In genomic region chr3:54122046-54122801, GRCh38 we compare ENCODE assay signal across 8 cellular contexts. TPM values are rescaled to one million over a fixed set of nuclear protein-coding genes. Genes with fewer than 3 reads are reported as not detected.
DNase-seq lines count a peak whose midpoint lies in the region; ATAC-seq and TF ChIP-seq lines count a peak whose summit lies in the region.
"Had no signal": no experiment of that assay in that cellular context is flagged by ENCODE, and none has a peak within 500 bp of the region (broad histone marks: within the 10 kb centered on the region; RNA-seq: fewer than 3 reads in every experiment).

Gene CACNA2D3 (plus strand): TSS chr3:54122552.

- H2AFZ ChIP-seq in GM23338, result peak within 1 kb of the TSS; percentile 96

- H3K27ac Mint-ChIP-seq in GM23338 (no peak within 1 kb of the TSS), neural crest cell (ENCODE audit: unreplicated experiment) (no peak within 1 kb of the TSS)
- no peak within 1 kb of the TSS for H3K27ac Mint-ChIP-seq in activated CD8-positive, alpha-beta T cell treated with anti-CD3 and anti-CD28 coated beads, Interleukin-2, amount 10 ng/mL, durations not matched to agents 7 days and 5 days

- peak; percentile 55 for ATAC-seq in GM23338
- no peak for ATAC-seq in activated CD8-positive, alpha-beta T cell treated with anti-CD3 and anti-CD28 coated beads, Interleukin-2, amount 10 ng/mL, durations not matched to agents 7 days and 5 days
- no peak for ATAC-seq in HG02623 (IDR thresholded peaks at IDR 0.05; ENCODE audit: unreplicated experiment)

- intact Hi-C loops in esophagus squamous epithelium (cut with DNase I), result no loop called here

- H3K27me3 ChIP-seq in GM23338 (ENCODE audit: insufficient read depth) (peaks cover 71% of the 10 kb centered on the region), esophagus squamous epithelium (peaks cover 0 to 75% (median 0%) of the 10 kb centered on the region in 4 donors)

- peak; percentile 59 for DNase-seq in GM23338 (ENCODE audit: low spot score)
- peak; percentile 55 for DNase-seq in NCI-H748 treated with DMSO at 0.1 percent for 48 hours (lab: John Stamatoyannopoulos, UW)
- DNase-seq in esophagus squamous epithelium (lab: John Stamatoyannopoulos, UW), result no peak
- DNase-seq in neural crest cell (ENCODE audit: low read depth, low spot score), result peak; percentile 13
- DNase-seq in activated CD8-positive, alpha-beta T cell treated with anti-CD3 and anti-CD28 coated beads, Interleukin-2, amount 10 ng/mL, durations not matched to agents 7 days and 5 days, result no peak
- DNase-seq in activated CD4-positive, CD25-positive, alpha-beta regulatory T cell treated with anti-CD3 and anti-CD28 coated beads, Interleukin-2, amount 50 U/mL, for 72 hours, result no peak

- H4K20me1 ChIP-seq in GM23338 (replicated peaks; ENCODE audit: insufficient read depth), result no peaks in the 10 kb centered on the region

- peak within 1 kb of the TSS; percentile 78 for H3K4me3 ChIP-seq in GM23338
- peak within 1 kb of the TSS; percentile 50 to 81 (median 74) for H3K4me3 ChIP-seq in esophagus squamous epithelium
- H3K4me3 ChIP-seq: SK-N-MC had no signal

- POLR2A ChIA-PET in activated CD8-positive, alpha-beta T cell treated with anti-CD3 and anti-CD28 coated beads, Interleukin-2, amount 10 ng/mL, durations not matched to agents 7 days and 5 days (lab: Charles Lee), result no interaction called here

- no peaks in the 10 kb centered on the region for H3K9me2 ChIP-seq in GM23338 (ENCODE audit: insufficient read depth)

- H3K4me3 Mint-ChIP-seq in GM23338 (peak within 1 kb of the TSS; percentile 81), neural crest cell (peak within 1 kb of the TSS; percentile 82)
- no peak within 1 kb of the TSS for H3K4me3 Mint-ChIP-seq in activated CD8-positive, alpha-beta T cell treated with anti-CD3 and anti-CD28 coated beads, Interleukin-2, amount 10 ng/mL, durations not matched to agents 7 days and 5 days

- no CpG with 5 or more reads among the region's 109 CpGs for WGBS in esophagus squamous epithelium, 2 donors

- TF ChIP-seq CTCF in GM23338 (conservative IDR thresholded peaks at IDR 0.05; ENCODE audit: low read depth in 2 of 2) (no peak), esophagus squamous epithelium (IDR thresholded peaks at IDR 0.05) (no peak), neural crest cell (conservative IDR thresholded peaks at IDR 0.05) (no peak)

- H3F3A ChIP-seq in GM23338 (replicated peaks; ENCODE audit: low read depth), result 0 out of 2 replicates have a peak, but pooled peaks cover 8% of the 10 kb centered on the region

- H3K27ac ChIP-seq in GM23338 (ENCODE audit: low read depth) (no peak within 1 kb of the TSS), esophagus squamous epithelium (peak within 1 kb of the TSS; percentile 34 to 81 (median 62))
- H3K27ac ChIP-seq: SK-N-MC had no signal

- CTCF ChIA-PET in activated CD8-positive, alpha-beta T cell treated with anti-CD3 and anti-CD28 coated beads, Interleukin-2, amount 10 ng/mL, durations not matched to agents 7 days and 5 days (lab: Charles Lee), result no interaction called here

- no peaks in the 10 kb centered on the region for H3K79me2 ChIP-seq in GM23338 (replicated peaks; ENCODE audit: insufficient read depth)

- no peaks in the 10 kb centered on the region; the same call in 2 of the 3 replicates for H3K36me3 Mint-ChIP-seq in GM23338 (ENCODE audit: low read depth)
- H3K36me3 Mint-ChIP-seq in neural crest cell (ENCODE audit: low read depth), result no peaks in the 10 kb centered on the region
- no peaks in the 10 kb centered on the region for H3K36me3 Mint-ChIP-seq in activated CD8-positive, alpha-beta T cell treated with anti-CD3 and anti-CD28 coated beads, Interleukin-2, amount 10 ng/mL, durations not matched to agents 7 days and 5 days (ENCODE audit: low read depth)

- H3K9me3 ChIP-seq in esophagus squamous epithelium, result no peaks in the 10 kb centered on the region

- H3K4me1 Mint-ChIP-seq in GM23338, result peaks cover 29% of the 10 kb centered on the region
- peaks cover 10% of the 10 kb centered on the region for H3K4me1 Mint-ChIP-seq in neural crest cell
- H3K4me1 Mint-ChIP-seq in activated CD8-positive, alpha-beta T cell treated with anti-CD3 and anti-CD28 coated beads, Interleukin-2, amount 10 ng/mL, durations not matched to agents 7 days and 5 days (ENCODE audit: low read depth), result peaks cover 5% of the 10 kb centered on the region

- peak within 1 kb of the TSS; percentile 96 for H3K4me2 ChIP-seq in GM23338

- peak in 1 of 4 donors; percentile 14 for TF ChIP-seq POLR2A in esophagus squamous epithelium (IDR thresholded peaks at IDR 0.05)

- peaks cover 35% of the 10 kb centered on the region for H3K27me3 Mint-ChIP-seq in GM23338 (ENCODE audit: insufficient read depth, low read depth, poor library complexity)
- H3K27me3 Mint-ChIP-seq in neural crest cell (ENCODE audit: low read depth), result peaks cover 89% of the 10 kb centered on the region
- peaks cover 46% of the 10 kb centered on the region for H3K27me3 Mint-ChIP-seq in activated CD8-positive, alpha-beta T cell treated with anti-CD3 and anti-CD28 coated beads, Interleukin-2, amount 10 ng/mL, durations not matched to agents 7 days and 5 days (ENCODE audit: low read depth)

- H3K36me3 ChIP-seq in GM23338 (ENCODE audit: insufficient read depth) (no peaks in the 10 kb centered on the region), esophagus squamous epithelium (no peaks in the 10 kb centered on the region)

- H3K9me3 Mint-ChIP-seq in GM23338 (peaks cover 4% of the 10 kb centered on the region; the same call in 1 of the 3 replicates), neural crest cell (no peaks in the 10 kb centered on the region)
- H3K9me3 Mint-ChIP-seq in activated CD8-positive, alpha-beta T cell treated with anti-CD3 and anti-CD28 coated beads, Interleukin-2, amount 10 ng/mL, durations not matched to agents 7 days and 5 days (ENCODE audit: insufficient read depth), result no peaks in the 10 kb centered on the region

- H3K4me1 ChIP-seq in GM23338 (ENCODE audit: insufficient read depth), result peaks cover 36% of the 10 kb centered on the region
- peaks cover 14 to 37% (median 19%) of the 10 kb centered on the region in 3 donors for H3K4me1 ChIP-seq in esophagus squamous epithelium

TF ChIP-seq in GM23338, 12 proteins besides CTCF, POLR2A, EP300 and RAD21 (continues in another document):
- no peak for TF ChIP-seq ZNF114 (CRISPR knock-in tag; IDR thresholded peaks at IDR 0.05)
- no peak for TF ChIP-seq POLR2AphosphoS5 (IDR thresholded peaks at IDR 0.05; ENCODE audit: low read depth)

RNA-seq across cellular contexts. Expression of gene CACNA2D3, which starts in this region (rescaled TPM):
- 2.3 and 3.7 TPM in 2 replicates for total RNA-seq in GM23338 (2014; rRNA removed; shearing (Covaris generic))
- polyA plus RNA-seq in GM23338 (2016; fragmentation: Nextera tagmentation; extraction: Ambion mirVana), result 2.1 and 2.2 TPM in 2 replicates
- total RNA-seq in esophagus squamous epithelium, result 1 to 10 TPM; 1.2 to 7.1 (median 5.1) TPM
- 0.34 and 0.82 TPM in 2 replicates for total RNA-seq in neural crest cell
- not detected for total RNA-seq in activated CD8-positive, alpha-beta T cell treated with anti-CD3 and anti-CD28 coated beads, Interleukin-2, amount 10 ng/mL, durations not matched to agents 7 days and 5 days

Comparison
In these comparisons a context has a peak if more than half of its experiments do, and no peak if none do; other contexts are left out.
1. Peak in DNase-seq in neural crest cell; RNA of the gene not detected or under 1 TPM.
2. DNase-seq: peak in GM23338 (single experiment) and NCI-H748 treated with DMSO at 0.1 percent for 48 hours (single experiment); none in esophagus squamous epithelium (single experiment), activated CD8-positive, alpha-beta T cell treated with anti-CD3 and anti-CD28 coated beads, Interleukin-2, amount 10 ng/mL, durations not matched to agents 7 days and 5 days (single experiment) and activated CD4-positive, CD25-positive, alpha-beta regulatory T cell treated with anti-CD3 and anti-CD28 coated beads, Interleukin-2, amount 50 U/mL, for 72 hours (single experiment).